In the genomic region with DNA sequence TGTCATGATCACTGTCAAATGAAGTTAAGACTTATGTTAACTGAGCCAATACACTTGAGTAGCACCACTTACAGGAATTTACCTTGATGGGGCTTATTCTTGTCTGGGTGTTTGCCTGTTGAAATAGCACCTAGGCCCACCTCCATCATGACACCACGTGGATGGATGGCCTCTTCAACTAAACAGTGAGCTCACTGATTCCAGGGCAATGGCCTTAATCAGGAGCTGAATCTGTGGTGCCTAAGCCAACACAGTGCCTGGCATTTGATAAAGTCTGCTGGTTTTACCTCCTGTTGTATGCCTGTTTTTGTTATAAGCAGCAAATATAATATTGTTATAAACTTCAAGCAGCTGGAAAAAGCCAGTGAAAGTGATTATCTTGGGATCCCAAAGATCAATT, we compare ENCODE assay signal across 27 cellular contexts.
"Had no signal": no experiment of that assay in that cellular context is flagged by ENCODE, and none has a peak within 500 bp of the region (broad histone marks: within the 10 kb centered on the region; RNA-seq: fewer than 3 reads in every experiment).

No MANE protein-coding gene starts in this region.

- H3K36me3 Mint-ChIP-seq: naive thymus-derived CD8-positive, alpha-beta T cell; stimulated activated naive B cell treated with anti-CD40 and anti-IgM and Interleukin-4, amounts not matched to agents 10 μg/mL and 1 μg/mL and 100 μg/mL, for 72 hours had no signal

- H3K4me3 ChIP-seq: heart right ventricle, hepatocyte, lung, mucosa of descending colon, pancreas, prostate gland, stomach, testis, thyroid gland, transverse colon, upper lobe of right lung, uterus had no signal

- H3K4me1 Mint-ChIP-seq: naive thymus-derived CD8-positive, alpha-beta T cell; neural crest cell; stimulated activated naive B cell treated with anti-CD40 and anti-IgM and Interleukin-4, amounts not matched to agents 10 μg/mL and 1 μg/mL and 100 μg/mL, for 72 hours had no signal

- H3K4me1 ChIP-seq: pancreas, prostate gland, testis, thyroid gland, transverse colon, upper lobe of right lung, uterus had no signal

- ATAC-seq: mucosa of descending colon; naive thymus-derived CD8-positive, alpha-beta T cell; pancreas; right cardiac atrium; stimulated activated naive B cell treated with anti-CD40 and anti-IgM and Interleukin-4, amounts not matched to agents 10 μg/mL and 1 μg/mL and 100 μg/mL, for 72 hours; stimulated activated naive CD8-positive, alpha-beta T cell treated with anti-CD3 and anti-CD28 coated beads, Interleukin-15, Interleukin-2, amounts not matched to agents 100 U/mL and 50 U/mL, for 24 hours; upper lobe of right lung had no signal

- H3K4me3 Mint-ChIP-seq: naive thymus-derived CD8-positive, alpha-beta T cell; nephron; neural crest cell; stimulated activated naive B cell treated with anti-CD40 and anti-IgM and Interleukin-4, amounts not matched to agents 10 μg/mL and 1 μg/mL and 100 μg/mL, for 72 hours had no signal

- H3K4me2 ChIP-seq: hepatocyte had no signal

- H3K9me3 Mint-ChIP-seq: nephron, neural crest cell had no signal

- H3K27ac ChIP-seq: heart right ventricle, hepatocyte, pancreas, prostate gland, stomach, testis, thyroid gland, upper lobe of right lung, uterus had no signal

- H3K36me3 ChIP-seq: heart right ventricle, pancreas, prostate gland, stomach, thyroid gland, transverse colon, upper lobe of right lung, uterus had no signal

- DNase-seq: heart right ventricle; islet precursor cell; midbrain; mucosa of descending colon; naive thymus-derived CD8-positive, alpha-beta T cell; nucleus accumbens; pancreas; posterior cingulate gyrus; retina; right cardiac atrium; stimulated activated CD4-positive, alpha-beta T cell treated with anti-CD3 and anti-CD28 coated beads, Interleukin-12 subunit alpha, Interleukin-12 subunit beta, amount 100 ng/mL, for 4 hours; stimulated activated CD4-positive, alpha-beta T cell treated with anti-CD3 and anti-CD28 coated beads, Interleukin-15, amount 100 ng/mL, for 24 hours; stimulated activated CD4-positive, alpha-beta T cell treated with anti-CD3 and anti-CD28 coated beads, Interleukin-2, amount 100 ng/mL, for 24 hours; stimulated activated CD4-positive, alpha-beta T cell treated with anti-CD3 and anti-CD28 coated beads, Interleukin-4, amount 100 ng/mL, for 1 hour; stimulated activated naive B cell treated with anti-CD40 and anti-IgM and Interleukin-4, amounts not matched to agents 10 μg/mL and 1 μg/mL and 100 μg/mL, for 72 hours; stimulated activated naive CD8-positive, alpha-beta T cell treated with anti-CD3 and anti-CD28 coated beads, Interleukin-15, Interleukin-2, amounts not matched to agents 100 U/mL and 50 U/mL, for 24 hours; stomach; testis; thyroid gland; transverse colon; upper lobe of right lung; uterus had no signal

- FAIRE-seq: pancreas had no signal

- H3K27ac Mint-ChIP-seq: naive thymus-derived CD8-positive, alpha-beta T cell; stimulated activated naive B cell treated with anti-CD40 and anti-IgM and Interleukin-4, amounts not matched to agents 10 μg/mL and 1 μg/mL and 100 μg/mL, for 72 hours had no signal

- H3K27me3 ChIP-seq: heart right ventricle, hepatocyte, pancreas, stomach, testis, thyroid gland, transverse colon, upper lobe of right lung, uterus had no signal

- H3K27me3 Mint-ChIP-seq: naive thymus-derived CD8-positive, alpha-beta T cell; stimulated activated naive B cell treated with anti-CD40 and anti-IgM and Interleukin-4, amounts not matched to agents 10 μg/mL and 1 μg/mL and 100 μg/mL, for 72 hours had no signal

- H3K9me3 ChIP-seq: heart right ventricle, mucosa of descending colon, pancreas, prostate gland, stomach, testis, thyroid gland, transverse colon, upper lobe of right lung, uterus had no signal
